Comparison of ENCODE assay signal across 7 cellular contexts in genomic region chr7:139727151-139727705, GRCh38. TPM values are rescaled to one million over a fixed set of nuclear protein-coding genes. Genes with fewer than 3 reads are reported as not detected.
A peak's percentile ranks its signal among the peaks of the same experiment; 100 is the strongest.
DNase-seq lines count a peak whose midpoint lies in the region; ATAC-seq and TF ChIP-seq lines count a peak whose summit lies in the region.

No MANE protein-coding gene starts in this region.

- H3K27me3 Mint-ChIP-seq in endodermal cell (ENCODE audit: insufficient read depth) (no peaks in the 10 kb centered on the region), progenitor cell of endocrine pancreas (no peaks in the 10 kb centered on the region)

- H3K27ac Mint-ChIP-seq in endodermal cell (no peak overlapping the region), progenitor cell of endocrine pancreas (peak overlapping the region; percentile 5)

- no peaks in the 10 kb centered on the region for H3K9me3 ChIP-seq in MG63
- H3K9me3 ChIP-seq in endodermal cell (ENCODE audit: control insufficient read depth, low read length): no peaks in the 10 kb centered on the region

- DNase-seq in DMS79 treated with DMSO at 0.1 percent for 48 hours (lab: John Stamatoyannopoulos, UW) (peak; percentile 36), MG63 (peak; percentile 53), endodermal cell (peak; percentile 5), progenitor cell of endocrine pancreas (ENCODE audit: low spot score, unreplicated experiment) (no peak), GM10266 (ENCODE audit: extremely low spot score) (no peak), T-helper 1 cell (no peak)

- no peaks in the 10 kb centered on the region for H3K4me1 ChIP-seq in endodermal cell (ENCODE audit: control insufficient read depth, insufficient read depth, low read length)

- H3K4me3 ChIP-seq in MG63 (no peak overlapping the region), endodermal cell (ENCODE audit: low read length) (no peak overlapping the region)

- H3K9ac ChIP-seq in endodermal cell (ENCODE audit: extremely low read depth, low read length, poor library complexity, severe bottlenecking): no peak overlapping the region

- H3K27me3 ChIP-seq in MG63 (no peaks in the 10 kb centered on the region), endodermal cell (ENCODE audit: control insufficient read depth, insufficient read depth, low read length, poor library complexity, severe bottlenecking) (no peaks in the 10 kb centered on the region)

- H3K4me3 Mint-ChIP-seq in endodermal cell (no peak overlapping the region), progenitor cell of endocrine pancreas (ENCODE audit: low read depth) (no peak overlapping the region)

- peaks cover 15% of the 10 kb centered on the region for H3K36me3 ChIP-seq in MG63
- peaks cover 21% of the 10 kb centered on the region for H3K36me3 ChIP-seq in endodermal cell (ENCODE audit: control insufficient read depth, insufficient read depth, low read length)

- no peak overlapping the region for H3K27ac ChIP-seq in endodermal cell (ENCODE audit: low read depth, low read length)

- H3K9me3 Mint-ChIP-seq in endodermal cell (no peaks in the 10 kb centered on the region), progenitor cell of endocrine pancreas (ENCODE audit: low read depth) (no peaks in the 10 kb centered on the region)

- peaks cover 20% of the 10 kb centered on the region for H3K4me1 Mint-ChIP-seq in endodermal cell
- H3K4me1 Mint-ChIP-seq in progenitor cell of endocrine pancreas (ENCODE audit: low read depth): peaks cover 41% of the 10 kb centered on the region

- 94 to 97% methylated on average over 3 of the region's 3 CpGs for WGBS in endodermal cell (ENCODE audit: insufficient coverage in 1 of 2, insufficient read length in 1 of 2), 2 experiments

- no peak for ATAC-seq in HG03095 (IDR thresholded peaks at IDR 0.05; ENCODE audit: unreplicated experiment)

- H3K36me3 Mint-ChIP-seq in endodermal cell (ENCODE audit: low read depth) (peaks cover 21% of the 10 kb centered on the region), progenitor cell of endocrine pancreas (ENCODE audit: insufficient read depth) (peaks cover 20% of the 10 kb centered on the region)

- no peak for TF ChIP-seq CTCF in endodermal cell (conservative IDR thresholded peaks at IDR 0.05)
- no peak for TF ChIP-seq CTCF in progenitor cell of endocrine pancreas (IDR thresholded peaks at IDR 0.05; ENCODE audit: unreplicated experiment)
- no peak for TF ChIP-seq CTCF in GM10266 (IDR thresholded peaks at IDR 0.05; ENCODE audit: control insufficient read depth, insufficient read depth, low read depth, missing control alignments)

RNA-seq across cellular contexts. Expression of gene HIPK2, which starts 50.6 kb away (rescaled TPM):
- 1.5 and 2.0 TPM in 2 replicates for total RNA-seq in MG63 (2014; rRNA removed; shearing (Covaris generic); ENCODE audit: low replicate concordance)
- total RNA-seq in endodermal cell (100 to 1,000 TPM in 1 of 2 donors, 10 to 100 TPM in 1; 95.1 to 125 TPM), progenitor cell of endocrine pancreas (136 and 146 TPM in 2 replicates)
- 32.0 TPM for polyA plus RNA-seq in endodermal cell (2013, experiment 1 of 2)
- 35.9 TPM for polyA plus RNA-seq in endodermal cell (2013, experiment 2 of 2)

Comparison
In these comparisons a context has a peak if more than half of its experiments do, and no peak if none do; other contexts are left out.
1. DNase-seq: peak in DMS79 treated with DMSO at 0.1 percent for 48 hours (single experiment), MG63 (single experiment) and endodermal cell (single experiment); none in progenitor cell of endocrine pancreas (single experiment), GM10266 (single experiment) and T-helper 1 cell (0 of 5).
2. RNA of gene HIPK2, which starts 50.6 kb away (total RNA-seq): 136 to 146 TPM in progenitor cell of endocrine pancreas and 95.1 to 125 TPM in endodermal cell; 1.5 to 2.0 TPM in MG63; every median in the first group is over 10 times any median in the second.